ENCODE assay signal across 8 cellular contexts in genomic region chr21:34888569-34889286, GRCh38.
A peak's percentile ranks its signal among the peaks of the same experiment; 100 is the strongest.
DNase-seq lines count a peak whose midpoint lies in the region; ATAC-seq and TF ChIP-seq lines count a peak whose summit lies in the region.

No MANE protein-coding gene starts in this region.

- H3K4me3 ChIP-seq in epithelial cell of esophagus (ENCODE audit: low read length) (peak overlapping the region; percentile 78), mucosa of descending colon (peak overlapping the region; percentile 38)

- DNase-seq in COLO829 (ENCODE audit: low spot score) (peak; percentile 91), HUDEP-2 (lab: John Stamatoyannopoulos, UW; ENCODE audit: unreplicated experiment in 76 of 76) (peak in 74 of 76 experiments; percentile 52 to 96 (median 92)), NOMO-1 treated with dmso at 0.1 percent for 144 hours (lab: John Stamatoyannopoulos, UW; ENCODE audit: unreplicated experiment) (peak; percentile 90), epithelial cell of esophagus (ENCODE audit: low read depth) (peak; percentile 98), mucosa of descending colon (peak; percentile 95 to 96 (median 95))
- DNase-seq in activated CD8-positive, alpha-beta memory T cell treated with anti-CD3 and anti-CD28 coated beads, Interleukin-2, amount 50 U/mL, for 4 hours: peak; percentile 74
- DNase-seq in stimulated activated CD8-positive, alpha-beta memory T cell treated with anti-CD3 and anti-CD28 coated beads, Interleukin-2, amount 100 ng/mL, for 48 hours (ENCODE audit: low read depth in 2 of 2): peak; percentile 74 to 76

- ATAC-seq in GM21390 (IDR thresholded peaks at IDR 0.05; ENCODE audit: unreplicated experiment) (peak; percentile 45), mucosa of descending colon (peak; percentile 72)

- H3K36me3 ChIP-seq in mucosa of descending colon (ENCODE audit: low read depth): no peaks in the 10 kb centered on the region

- intact Hi-C loops in mucosa of descending colon (cut with DNase I, micrococcal nuclease): loop anchor here (5.0 to 10.0 kb wide), 2 partner anchors 94 to 514 kb away; no protein-coding TSS in a partner anchor

- no peaks in the 10 kb centered on the region for H3K9me3 ChIP-seq in mucosa of descending colon

- peaks cover 7% of the 10 kb centered on the region for H3K4me1 ChIP-seq in mucosa of descending colon (ENCODE audit: low read depth)

- no peak for TF ChIP-seq CTCF in epithelial cell of esophagus (IDR thresholded peaks at IDR 0.05; ENCODE audit: insufficient read depth, low read depth, low read length, missing control alignments)
- TF ChIP-seq CTCF in mucosa of descending colon (IDR thresholded peaks at IDR 0.05): no peak

Comparison
In these comparisons a context has a peak if more than half of its experiments do, and no peak if none do; other contexts are left out.
1. Peak in every context shown above with its lines: DNase-seq, ATAC-seq and H3K4me3 ChIP-seq.